8 cellular contexts compared by ENCODE assay signal in the genomic region with DNA sequence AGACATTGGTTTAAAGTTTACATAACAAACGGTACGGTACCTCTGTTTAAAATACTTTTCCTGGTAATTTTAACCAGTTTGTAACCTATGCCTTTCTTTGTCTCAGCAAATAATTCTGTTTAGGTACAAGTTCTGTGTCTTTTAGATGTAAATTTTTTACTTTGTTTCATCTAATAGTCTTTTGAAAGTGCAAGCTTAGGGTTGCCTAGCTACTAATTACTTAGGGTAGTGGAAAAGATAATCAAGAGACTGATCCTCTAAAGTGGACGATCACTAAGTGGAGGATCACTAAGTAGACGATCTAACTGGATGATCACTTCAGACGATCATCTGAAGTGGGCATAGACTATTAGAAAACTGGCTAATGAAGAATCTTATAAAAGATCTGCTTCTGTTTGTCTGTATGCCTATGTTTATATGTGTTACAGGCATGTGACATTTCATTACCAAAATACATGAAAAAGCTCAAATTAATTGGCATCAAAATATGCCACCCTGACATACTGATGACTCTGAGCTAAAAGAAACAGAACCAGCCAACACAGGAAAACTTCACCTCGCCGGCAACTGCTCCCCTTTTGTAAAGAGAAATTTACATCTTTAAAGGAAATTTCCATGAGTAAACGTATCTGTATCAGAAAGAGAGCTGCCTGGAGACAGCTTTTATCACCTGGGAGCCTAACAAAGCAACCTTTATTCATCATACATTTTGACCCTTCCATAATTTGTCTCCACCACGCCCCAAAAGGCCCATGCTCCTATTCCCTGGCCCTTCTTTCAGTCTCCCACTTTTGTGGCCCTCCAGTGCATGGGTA. TPM values are rescaled to one million over a fixed set of nuclear protein-coding genes. Genes with fewer than 3 reads are reported as not detected.
DNase-seq lines count a peak whose midpoint lies in the region; ATAC-seq and TF ChIP-seq lines count a peak whose summit lies in the region.

No MANE protein-coding gene starts in this region.

- H3K4me3 ChIP-seq in heart left ventricle (peak overlapping the region; percentile 61 to 95 (median 83)), kidney epithelial cell (ENCODE audit: low read depth, low read length) (peak overlapping the region; percentile 83)

- peak overlapping the region; percentile 84 to 99 (median 97) for H3K27ac ChIP-seq in heart left ventricle
- H3K27ac ChIP-seq in temporal lobe (ENCODE audit: low read depth, low read length), result peak overlapping the region; percentile 82

- TF ChIP-seq CTCF in heart left ventricle (IDR thresholded peaks at IDR 0.05) (no peak), kidney epithelial cell (IDR thresholded peaks at IDR 0.05; ENCODE audit: insufficient read depth, low read length, poor library complexity, severe bottlenecking) (no peak)

- peaks cover 13% of the 10 kb centered on the region for H3K4me1 Mint-ChIP-seq in activated naive CD8-positive, alpha-beta T cell treated with anti-CD3 and anti-CD28 coated beads for 36 hours

- peaks cover 7% of the 10 kb centered on the region for H3K36me3 Mint-ChIP-seq in activated naive CD8-positive, alpha-beta T cell treated with anti-CD3 and anti-CD28 coated beads for 36 hours

- peaks cover 0 to 7% (median 0%) of the 10 kb centered on the region in 12 donors for H3K9me3 ChIP-seq in heart left ventricle

- DNase-seq in heart left ventricle (no peak), Right ventricle myocardium inferior (ENCODE audit: missing footprints) (no peak), kidney epithelial cell (ENCODE audit: low read depth) (no peak), erythroblast (lab: John Stamatoyannopoulos, UW) (no peak), posterior cingulate gyrus (no peak)
- no peak for DNase-seq in activated naive CD8-positive, alpha-beta T cell treated with anti-CD3 and anti-CD28 coated beads for 36 hours

- H3K27me3 ChIP-seq in heart left ventricle (no peaks in the 10 kb centered on the region), kidney epithelial cell (ENCODE audit: control insufficient read depth, insufficient read depth, low read length) (no peaks in the 10 kb centered on the region)

- TF ChIP-seq POLR2A in heart left ventricle (IDR thresholded peaks at IDR 0.05) (no peak), erythroblast (IDR thresholded peaks at IDR 0.05; ENCODE audit: low read length) (no peak)

- WGBS in heart left ventricle, 4 donors, result 16 to 28% (median 20%) methylated on average over 9 of the region's 9 CpGs

- H3K4me1 ChIP-seq in heart left ventricle, result peaks cover 3 to 54% (median 32%) of the 10 kb centered on the region in 12 donors

- intact Hi-C loops in heart left ventricle (cut with DNase I), result loop anchor here in 9 of 10 donors (5.0 to 10.0 kb wide), 10 partner anchors 49 to 166 kb away; partner anchors contain the start of genes KBTBD2 (in 3 of the 9) and RP9 (in 1 of the 9)
- intact Hi-C loops in Right ventricle myocardium inferior (cut with DNase I), result loop anchor here (5.0 kb wide), 3 partner anchors 121 to 166 kb away; partner anchors contain the start of genes NT5C3A and RP9
- intact Hi-C loops in posterior cingulate gyrus (cut with DNase I), result no loop called here

- peaks cover 20% of the 10 kb centered on the region for H3K27me3 Mint-ChIP-seq in activated naive CD8-positive, alpha-beta T cell treated with anti-CD3 and anti-CD28 coated beads for 36 hours

- peaks cover 0 to 2% (median 0%) of the 10 kb centered on the region in 9 donors for H3K36me3 ChIP-seq in heart left ventricle
- H3K36me3 ChIP-seq in kidney epithelial cell (ENCODE audit: control insufficient read depth, insufficient read depth, low read length), result peaks cover 2% of the 10 kb centered on the region

- H3K4me3 Mint-ChIP-seq in activated naive CD8-positive, alpha-beta T cell treated with anti-CD3 and anti-CD28 coated beads for 36 hours, result peak overlapping the region; percentile 91

- ATAC-seq in heart left ventricle (peak in 1 of 4 donors; percentile 2), Right ventricle myocardium inferior (no peak), HG02610 (IDR thresholded peaks at IDR 0.05; ENCODE audit: unreplicated experiment) (no peak)

- H3K27ac Mint-ChIP-seq in activated naive CD8-positive, alpha-beta T cell treated with anti-CD3 and anti-CD28 coated beads for 36 hours, result no peak overlapping the region

- H3K9me3 Mint-ChIP-seq in activated naive CD8-positive, alpha-beta T cell treated with anti-CD3 and anti-CD28 coated beads for 36 hours, result peaks cover 2% of the 10 kb centered on the region

RNA-seq across cellular contexts. Expression of gene FKBP9, which starts 15.9 kb away (rescaled TPM):
- total RNA-seq in heart left ventricle (100 to 1,000 TPM in 7 of 9 donors, 10 to 100 TPM in 2; 91.1 to 146 (median 130) TPM), Right ventricle myocardium inferior (124 TPM), kidney epithelial cell (107 TPM in 2 replicates), temporal lobe (33.9 TPM)
- polyA plus RNA-seq in heart left ventricle, result 10 to 100 TPM; 37.1 to 56.2 TPM
- total RNA-seq in activated naive CD8-positive, alpha-beta T cell treated with anti-CD3 and anti-CD28 coated beads for 36 hours, result under 1 TPM in 1 of 2 experiments, not detected in 1; 0.14 TPM

RNA-seq across cellular contexts. Expression of gene KBTBD2, which starts 49.8 kb away (rescaled TPM):
- total RNA-seq in heart left ventricle (10 to 100 TPM; 21.4 to 39.3 (median 28.6) TPM), Right ventricle myocardium inferior (27.0 TPM), kidney epithelial cell (29.3 and 35.0 TPM in 2 replicates), temporal lobe (91.7 TPM)
- polyA plus RNA-seq in heart left ventricle, result 10 to 100 TPM; 10.4 to 23.4 TPM
- 10 to 100 TPM; 20.9 to 22.7 TPM for total RNA-seq in activated naive CD8-positive, alpha-beta T cell treated with anti-CD3 and anti-CD28 coated beads for 36 hours

Comparison
In these comparisons a context has a peak if more than half of its experiments do, and no peak if none do; other contexts are left out.
1. RNA of gene FKBP9, which starts 15.9 kb away (total RNA-seq): 91.1 to 146 TPM in heart left ventricle, 124 TPM in Right ventricle myocardium inferior (single experiment), 107 TPM in kidney epithelial cell and 33.9 TPM in temporal lobe (single experiment); 0.14 TPM in activated naive CD8-positive, alpha-beta T cell treated with anti-CD3 and anti-CD28 coated beads for 36 hours; every median in the first group is over 10 times any median in the second.